Comparison of ENCODE assay signal across 8 cellular contexts in the genomic region with DNA sequence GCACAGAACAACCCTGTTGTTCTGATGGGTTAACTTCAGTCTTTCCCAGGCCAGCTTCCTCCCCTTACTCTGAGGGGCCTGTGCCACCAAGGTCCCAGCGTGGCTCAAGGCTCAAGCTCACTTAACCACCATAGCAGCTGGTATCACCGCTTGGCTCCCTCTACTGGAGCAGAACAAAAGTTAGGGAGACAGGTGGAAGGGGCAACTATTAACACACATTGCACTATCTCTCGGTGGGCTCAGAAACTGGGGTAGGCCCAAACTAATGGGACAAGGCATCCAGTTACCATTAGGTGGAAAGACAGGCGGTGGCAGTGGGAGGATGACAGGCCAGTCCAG.
DNase-seq lines count a peak whose midpoint lies in the region; ATAC-seq, FAIRE-seq and TF ChIP-seq lines count a peak whose summit lies in the region.

No MANE protein-coding gene starts in this region.

- no TSS peak for BruUV-seq in Calu3 (replicated peaks; lab: Mats Ljungman, UMichigan)
- BruUV-seq in endothelial cell of umbilical vein (replicated peaks; lab: Mats Ljungman, UMichigan), result no TSS peak

- no peaks in the 10 kb centered on the region for H3K27me3 Mint-ChIP-seq in Calu3 (ENCODE audit: unreplicated experiment)
- H3K27me3 Mint-ChIP-seq in nephron (ENCODE audit: low read depth), result peaks cover 3% of the 10 kb centered on the region

- no peaks in the 10 kb centered on the region for H3K9me1 ChIP-seq in endothelial cell of umbilical vein (replicated peaks; ENCODE audit: control insufficient read depth, extremely low read depth, insufficient read depth, low read length)

- intact Hi-C loops in Calu3 (cut with micrococcal nuclease; ENCODE audit: unreplicated experiment), result loop anchor here (1.0 to 10.0 kb wide), 2 partner anchors 91 to 141 kb away; no protein-coding TSS in a partner anchor
- intact Hi-C loops in endothelial cell of umbilical vein (cut with micrococcal nuclease), result loop anchor here (5.0 kb wide), 1 partner anchor 148 kb away; no protein-coding TSS in a partner anchor
- intact Hi-C loops in lower leg skin (cut with DNase I; ENCODE audit: low total_unique reads), result loop anchor here (10.0 kb wide), 1 partner anchor 91 kb away; a partner anchor contains a TSS

- ATAC-seq in HG03457 (IDR thresholded peaks at IDR 0.05; ENCODE audit: unreplicated experiment), result no peak

- H3K9me3 Mint-ChIP-seq in Calu3 (ENCODE audit: low read depth, unreplicated experiment), result no peaks in the 10 kb centered on the region
- no peaks in the 10 kb centered on the region for H3K9me3 Mint-ChIP-seq in nephron

- dilution Hi-C loops in endothelial cell of umbilical vein (cut with MboI; ENCODE audit: extremely low pct_ligation_motif_present, low sequenced_read_pairs), result no loop called here

- H3K9ac ChIP-seq in OCI-LY3 (ENCODE audit: low read length), result no peak overlapping the region
- H3K9ac ChIP-seq in endothelial cell of umbilical vein (replicated peaks; ENCODE audit: extremely low read depth, insufficient read depth, low read length), result no peak overlapping the region

- H3K27ac Mint-ChIP-seq in Calu3 (ENCODE audit: unreplicated experiment) (peak overlapping the region; percentile 12), nephron (peak overlapping the region; percentile 54 to 96 (median 57))

- TF ChIP-seq CTCF in Calu3 (IDR thresholded peaks at IDR 0.05; ENCODE audit: unreplicated experiment), result peak; percentile 73
- peak; percentile 39 for TF ChIP-seq CTCF in GM20000 (IDR thresholded peaks at IDR 0.05; ENCODE audit: extremely low read depth, missing control alignments)
- peak; percentile 65 for TF ChIP-seq CTCF in OCI-LY3 (IDR thresholded peaks at IDR 0.05; ENCODE audit: low read depth, low read length)
- peak in 1 of 2 donors; percentile 54 for TF ChIP-seq CTCF in endothelial cell of umbilical vein (IDR thresholded peaks at IDR 0.05; ENCODE audit: extremely low read depth in 1 of 2, insufficient read depth in 1 of 2, low read depth in 1 of 2, low read length in 2 of 2)
- peak in 2 of 3 experiments; percentile 12 to 28 for TF ChIP-seq CTCF in nephron (IDR thresholded peaks at IDR 0.05; ENCODE audit: unreplicated experiment in 3 of 3)
- no peak for TF ChIP-seq CTCF in lower leg skin (IDR thresholded peaks at IDR 0.05)

- H3K4me3 ChIP-seq in OCI-LY3 (ENCODE audit: low read length), result no peak overlapping the region
- no peak overlapping the region for H3K4me3 ChIP-seq in endothelial cell of umbilical vein (replicated peaks in 1 of 3; ENCODE audit: insufficient read depth in 1 of 3, low read depth in 1 of 3, low read length in 3 of 3)
- no peak overlapping the region for H3K4me3 ChIP-seq in lower leg skin (ENCODE audit: low read depth, poor library complexity, severe bottlenecking)

- H4K20me1 ChIP-seq in OCI-LY3 (ENCODE audit: insufficient read depth, low read length), result no peaks in the 10 kb centered on the region
- no peaks in the 10 kb centered on the region for H4K20me1 ChIP-seq in endothelial cell of umbilical vein (replicated peaks; ENCODE audit: control insufficient read depth, extremely low read depth, insufficient read depth, low read length)

- peaks cover 6% of the 10 kb centered on the region for H3K36me3 Mint-ChIP-seq in Calu3 (ENCODE audit: insufficient read depth, unreplicated experiment)
- no peaks in the 10 kb centered on the region for H3K36me3 Mint-ChIP-seq in nephron (ENCODE audit: low read depth)

- H3K4me2 ChIP-seq in OCI-LY3 (ENCODE audit: low read length), result no peak overlapping the region
- no peak overlapping the region for H3K4me2 ChIP-seq in endothelial cell of umbilical vein (ENCODE audit: insufficient read depth, low read length)

- CTCF ChIA-PET in Calu3 (lab: Charles Lee) (interaction anchor here (0.7 to 2.2 kb wide), 13 partner anchors 9 to 150 kb away, joined by 3 to 38 read pairs (median 6); a partner anchor contains a TSS), endothelial cell of umbilical vein (lab: Charles Lee) (interaction anchor here (0.6 to 5.3 kb wide), 8 partner anchors 10 to 160 kb away, joined by 3 to 68 read pairs (median 4); a partner anchor contains a TSS)

- H3K27me3 ChIP-seq in OCI-LY3 (ENCODE audit: low read depth, low read length), result peaks cover 19% of the 10 kb centered on the region
- peaks cover 2 to 3% of the 10 kb centered on the region in 2 experiments for H3K27me3 ChIP-seq in endothelial cell of umbilical vein (ENCODE audit: control insufficient read depth in 2 of 2, insufficient read depth in 2 of 2, low read length in 2 of 2)

- H3K9me3 ChIP-seq in OCI-LY3 (ENCODE audit: insufficient read depth, low read length) (no peaks in the 10 kb centered on the region), endothelial cell of umbilical vein (replicated peaks; ENCODE audit: control insufficient read depth, insufficient read depth, low read length) (no peaks in the 10 kb centered on the region)

- H3K79me2 ChIP-seq in OCI-LY3 (ENCODE audit: low read length) (no peaks in the 10 kb centered on the region), endothelial cell of umbilical vein (ENCODE audit: control insufficient read depth, insufficient read depth, low read length) (no peaks in the 10 kb centered on the region)

- no peak for FAIRE-seq in endothelial cell of umbilical vein (lab: Jason Lieb, UNC)

- no peak overlapping the region for H3K4me3 Mint-ChIP-seq in Calu3 (ENCODE audit: low read depth, unreplicated experiment)
- H3K4me3 Mint-ChIP-seq in nephron, result no peak overlapping the region

- peaks cover 24% of the 10 kb centered on the region for H3K4me1 Mint-ChIP-seq in Calu3 (ENCODE audit: low read depth, unreplicated experiment)
- peaks cover 33% of the 10 kb centered on the region for H3K4me1 Mint-ChIP-seq in nephron

- TF ChIP-seq POLR2A in endothelial cell of umbilical vein (IDR thresholded peaks at IDR 0.05; ENCODE audit: low read depth, low read length), result no peak
- TF ChIP-seq POLR2A in lower leg skin (IDR thresholded peaks at IDR 0.05), result no peak

- peak; percentile 63 for DNase-seq in Calu3
- DNase-seq in GM20000 (ENCODE audit: low spot score), result peak; percentile 56
- DNase-seq in endothelial cell of umbilical vein (ENCODE audit: low read depth, low spot score), result peak; percentile 40
- DNase-seq in lower leg skin (ENCODE audit: low spot score in 2 of 2), result no peak
- no peak for DNase-seq in activated effector memory CD4-positive, alpha-beta T cell treated with anti-CD3 and anti-CD28 coated beads, Interleukin-2, amount 50 U/mL, for 16 hours

- H3K4me1 ChIP-seq in OCI-LY3 (ENCODE audit: low read length) (0 out of 2 replicates have a peak, but pooled peaks cover 4% of the 10 kb centered on the region), endothelial cell of umbilical vein (ENCODE audit: control insufficient read depth, extremely low read depth, insufficient read depth, low read length) (no peaks in the 10 kb centered on the region)

- H3K27ac ChIP-seq in OCI-LY3 (ENCODE audit: low read length), result no peak overlapping the region
- no peak overlapping the region for H3K27ac ChIP-seq in endothelial cell of umbilical vein (ENCODE audit: insufficient read depth, low read depth, low read length)

- POLR2A ChIA-PET in endothelial cell of umbilical vein (lab: Charles Lee), result no interaction called here

- WGBS in lower leg skin, 2 donors, result 70 to 71% methylated on average over 4 of the region's 4 CpGs

- H2AFZ ChIP-seq in OCI-LY3 (ENCODE audit: low read depth, low read length) (peak overlapping the region; percentile 75; the same call in 1 of the 2 replicates), endothelial cell of umbilical vein (ENCODE audit: low read depth, low read length) (no peak overlapping the region)

- H3K36me3 ChIP-seq in OCI-LY3 (replicated peaks; ENCODE audit: low read depth, low read length), result no peaks in the 10 kb centered on the region
- H3K36me3 ChIP-seq in endothelial cell of umbilical vein (ENCODE audit: control insufficient read depth in 2 of 2, extremely low read depth in 1 of 2, insufficient read depth in 2 of 2, low read length in 2 of 2), result no peaks in the 10 kb centered on the region

TF ChIP-seq in endothelial cell of umbilical vein, 7 proteins besides CTCF, POLR2A, EP300 and RAD21:
- TF ChIP-seq MYC (IDR thresholded peaks at IDR 0.05; ENCODE audit: low read depth, low read length) (no peak), JUN (IDR thresholded peaks at IDR 0.05; ENCODE audit: borderline replicate concordance, insufficient read depth, insufficient read length, low read depth) (no peak), GATA2 (IDR thresholded peaks at IDR 0.05; ENCODE audit: insufficient read depth, insufficient read length, low read depth, low read length) (no peak), FOS (IDR thresholded peaks at IDR 0.05; ENCODE audit: borderline replicate concordance, insufficient read depth, low read length) (no peak)

Comparison
In these comparisons a context has a peak if more than half of its experiments do, and no peak if none do; other contexts are left out.
1. DNase-seq: peak in Calu3 (single experiment), GM20000 (single experiment) and endothelial cell of umbilical vein (single experiment); none in lower leg skin (0 of 2) and activated effector memory CD4-positive, alpha-beta T cell treated with anti-CD3 and anti-CD28 coated beads, Interleukin-2, amount 50 U/mL, for 16 hours (single experiment).
2. CTCF ChIP-seq: peak in Calu3 (single experiment), GM20000 (single experiment), OCI-LY3 (single experiment) and nephron (2 of 3); none in lower leg skin (0 of 3).